18 cellular contexts compared by ENCODE assay signal in the genomic region with DNA sequence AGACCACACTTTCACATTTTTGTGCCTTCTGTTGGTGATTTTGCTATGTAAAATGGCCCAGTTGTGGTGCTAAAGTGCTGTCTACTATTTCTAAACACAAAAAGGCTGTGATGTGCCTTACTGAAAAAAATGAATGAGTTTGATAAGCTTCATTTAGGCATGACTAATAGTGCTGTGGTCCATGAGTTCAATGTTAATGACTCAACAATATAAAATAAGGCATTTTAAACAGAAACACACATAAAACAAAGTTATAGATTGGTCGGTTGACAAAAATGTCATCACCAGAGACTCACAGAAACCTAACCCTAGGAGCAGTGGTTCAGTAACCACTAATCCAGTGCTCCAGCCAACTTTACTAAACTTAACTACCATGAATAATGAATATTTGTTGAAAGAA.
DNase-seq lines count a peak whose midpoint lies in the region; ATAC-seq and TF ChIP-seq lines count a peak whose summit lies in the region.
"Had no signal": no experiment of that assay in that cellular context is flagged by ENCODE, and none has a peak within 500 bp of the region (broad histone marks: within the 10 kb centered on the region; RNA-seq: fewer than 3 reads in every experiment).

No MANE protein-coding gene starts in this region.

- no peak overlapping the region for H3K4me3 Mint-ChIP-seq in activated T-cell treated with anti-CD3 and anti-CD28 coated beads, Interleukin-2, amount 50 U/mL, for 72 hours
- H3K4me3 Mint-ChIP-seq: H9, nephron, T-helper 17 cell had no signal

- WGBS in lower leg skin, 2 donors = 82 to 84% methylated on average over 1 of the region's 1 CpG

- intact Hi-C loops in lower leg skin (cut with DNase I; ENCODE audit: low total_unique reads) = no loop called here

- H3K36me3 Mint-ChIP-seq in activated T-cell treated with anti-CD3 and anti-CD28 coated beads, Interleukin-2, amount 50 U/mL, for 72 hours (ENCODE audit: insufficient read depth in 2 of 2) = no peaks in the 10 kb centered on the region

- in situ Hi-C loops in astrocyte of the spinal cord (cut with HindIII; ENCODE audit: low sequenced_read_pairs) = no loop called here

- H3K4me1 Mint-ChIP-seq in activated T-cell treated with anti-CD3 and anti-CD28 coated beads, Interleukin-2, amount 50 U/mL, for 72 hours (ENCODE audit: low read depth) = peaks cover 7% of the 10 kb centered on the region
- H3K4me1 Mint-ChIP-seq: H9, nephron had no signal

- TF ChIP-seq CTCF in astrocyte of the spinal cord (IDR thresholded peaks at IDR 0.05; ENCODE audit: low read depth, low read length) = no peak
- TF ChIP-seq CTCF in retinal pigment epithelial cell (conservative IDR thresholded peaks at IDR 0.05; ENCODE audit: low read depth, low read length) = no peak
- no peak for TF ChIP-seq CTCF in lower leg skin (IDR thresholded peaks at IDR 0.05)

- no peak overlapping the region for H3K27ac Mint-ChIP-seq in activated T-cell treated with anti-CD3 and anti-CD28 coated beads, Interleukin-2, amount 50 U/mL, for 72 hours
- H3K27ac Mint-ChIP-seq: H9, nephron, T-helper 17 cell had no signal

- H3K4me3 ChIP-seq in astrocyte of the spinal cord (ENCODE audit: low read depth, low read length) (no peak overlapping the region), retinal pigment epithelial cell (ENCODE audit: low read length) (no peak overlapping the region), lower leg skin (ENCODE audit: low read depth, poor library complexity, severe bottlenecking) (no peak overlapping the region)

- H3K9me3 Mint-ChIP-seq in activated T-cell treated with anti-CD3 and anti-CD28 coated beads, Interleukin-2, amount 50 U/mL, for 72 hours = peaks cover 0 to 2% of the 10 kb centered on the region in 2 donors
- H3K9me3 Mint-ChIP-seq: H9, nephron had no signal

- peak; percentile 38 to 62 for ATAC-seq in activated T-cell treated with anti-CD3 and anti-CD28 coated beads, Interleukin-2, amount 50 U/mL, for 72 hours (replicated peaks in 1 of 2)
- ATAC-seq in HG02588 (IDR thresholded peaks at IDR 0.05; ENCODE audit: unreplicated experiment) = no peak
- ATAC-seq: T-helper 17 cell had no signal

- H3K27me3 Mint-ChIP-seq in activated T-cell treated with anti-CD3 and anti-CD28 coated beads, Interleukin-2, amount 50 U/mL, for 72 hours (ENCODE audit: low read depth) = no peaks in the 10 kb centered on the region
- H3K27me3 Mint-ChIP-seq: T-helper 17 cell had no signal

- no peak for DNase-seq in activated T-cell treated with anti-CD3 and anti-CD28 coated beads, Interleukin-2, amount 50 U/mL, for 72 hours
- DNase-seq in activated T-cell treated with anti-CD3 and anti-CD28 coated beads, Interleukin-2, amount 50 U/mL, for 1 hour = no peak
- DNase-seq in HS-5 (ENCODE audit: low read depth) (peak; percentile 64), astrocyte of the spinal cord (ENCODE audit: low read depth, low spot score) (peak; percentile 11), retinal pigment epithelial cell (ENCODE audit: low read depth) (peak; percentile 14), activated gamma-delta T cell (lab: John Stamatoyannopoulos, UW) (no peak), lower leg skin (ENCODE audit: low spot score in 2 of 2) (no peak)
- DNase-seq: activated CD4-positive, CD25-positive, alpha-beta regulatory T cell treated with anti-CD3 and anti-CD28 coated beads, Interleukin-2, amount 50 U/mL, for 72 hours; activated CD8-positive, alpha-beta memory T cell treated with anti-CD3 and anti-CD28 coated beads, Interleukin-2, amount 50 U/mL, for 48 hours; H9; mesenchymal stem cell; NCI-H2081; NCI-H510A treated with DMSO at 0.1 percent for 48 hours; SHP77 treated with DMSO at 0.1 percent for 48 hours; stimulated activated naive CD4-positive, alpha-beta T cell treated with Interleukin-2 at 50 U/mL for 16 hours; T-helper 17 cell had no signal

- TF ChIP-seq POLR2A in lower leg skin (IDR thresholded peaks at IDR 0.05) = no peak

Comparison
In these comparisons a context has a peak if more than half of its experiments do, and no peak if none do; other contexts are left out.
1. DNase-seq: peak in HS-5 (single experiment), astrocyte of the spinal cord (single experiment) and retinal pigment epithelial cell (single experiment); none in activated T-cell treated with anti-CD3 and anti-CD28 coated beads, Interleukin-2, amount 50 U/mL, for 72 hours (0 of 2), activated T-cell treated with anti-CD3 and anti-CD28 coated beads, Interleukin-2, amount 50 U/mL, for 1 hour (single experiment), activated gamma-delta T cell (single experiment) and lower leg skin (0 of 2).